ENCODE assay signal across 1 cellular context in the genomic region with DNA sequence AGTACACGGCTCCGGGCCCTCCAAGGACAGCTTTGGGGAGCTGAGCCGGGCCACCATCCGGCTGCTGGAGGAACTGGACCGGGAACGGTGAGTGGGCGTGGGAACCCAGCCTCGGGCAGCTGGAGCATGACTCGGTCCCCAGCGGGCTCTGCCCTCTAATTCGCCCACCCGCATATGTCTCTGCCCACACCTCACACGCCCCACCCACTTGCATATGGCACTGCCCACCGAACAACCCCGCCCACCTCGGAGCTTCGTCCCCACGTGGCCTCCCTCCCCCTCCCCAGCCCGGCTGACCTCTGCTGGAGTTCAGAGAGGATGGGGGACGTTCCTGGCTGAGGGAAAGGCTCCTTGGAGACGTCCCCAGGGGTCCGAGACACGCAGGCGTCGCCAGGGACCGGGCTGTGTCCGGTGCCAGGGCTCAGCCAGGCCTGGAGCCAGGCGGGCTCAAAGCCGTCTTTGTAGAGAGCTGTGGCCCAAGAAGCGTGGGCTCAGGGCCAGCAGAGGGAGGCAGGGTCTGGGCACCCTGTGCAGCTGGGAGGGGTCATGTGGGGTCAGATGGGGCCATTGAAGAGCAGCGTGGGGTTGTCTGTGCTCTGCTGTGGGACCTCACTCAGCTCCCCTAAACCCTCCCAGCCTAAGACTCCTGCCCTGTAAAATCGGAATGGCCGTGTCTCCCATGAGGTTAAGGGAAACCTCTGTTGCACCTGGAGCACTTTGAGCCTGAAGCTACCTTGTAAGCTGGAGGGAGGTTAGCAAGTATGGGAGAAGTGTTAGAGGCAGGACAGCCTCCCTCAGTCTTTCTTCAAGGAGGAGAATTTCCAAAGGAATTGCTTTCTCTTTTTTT.
TF ChIP-seq lines count a peak whose summit lies in the region.

No MANE protein-coding gene starts in this region.

TF ChIP-seq in K562, 482 proteins besides CTCF, POLR2A, EP300 and RAD21 (continued from another document):
- TF ChIP-seq, protein P1, sequence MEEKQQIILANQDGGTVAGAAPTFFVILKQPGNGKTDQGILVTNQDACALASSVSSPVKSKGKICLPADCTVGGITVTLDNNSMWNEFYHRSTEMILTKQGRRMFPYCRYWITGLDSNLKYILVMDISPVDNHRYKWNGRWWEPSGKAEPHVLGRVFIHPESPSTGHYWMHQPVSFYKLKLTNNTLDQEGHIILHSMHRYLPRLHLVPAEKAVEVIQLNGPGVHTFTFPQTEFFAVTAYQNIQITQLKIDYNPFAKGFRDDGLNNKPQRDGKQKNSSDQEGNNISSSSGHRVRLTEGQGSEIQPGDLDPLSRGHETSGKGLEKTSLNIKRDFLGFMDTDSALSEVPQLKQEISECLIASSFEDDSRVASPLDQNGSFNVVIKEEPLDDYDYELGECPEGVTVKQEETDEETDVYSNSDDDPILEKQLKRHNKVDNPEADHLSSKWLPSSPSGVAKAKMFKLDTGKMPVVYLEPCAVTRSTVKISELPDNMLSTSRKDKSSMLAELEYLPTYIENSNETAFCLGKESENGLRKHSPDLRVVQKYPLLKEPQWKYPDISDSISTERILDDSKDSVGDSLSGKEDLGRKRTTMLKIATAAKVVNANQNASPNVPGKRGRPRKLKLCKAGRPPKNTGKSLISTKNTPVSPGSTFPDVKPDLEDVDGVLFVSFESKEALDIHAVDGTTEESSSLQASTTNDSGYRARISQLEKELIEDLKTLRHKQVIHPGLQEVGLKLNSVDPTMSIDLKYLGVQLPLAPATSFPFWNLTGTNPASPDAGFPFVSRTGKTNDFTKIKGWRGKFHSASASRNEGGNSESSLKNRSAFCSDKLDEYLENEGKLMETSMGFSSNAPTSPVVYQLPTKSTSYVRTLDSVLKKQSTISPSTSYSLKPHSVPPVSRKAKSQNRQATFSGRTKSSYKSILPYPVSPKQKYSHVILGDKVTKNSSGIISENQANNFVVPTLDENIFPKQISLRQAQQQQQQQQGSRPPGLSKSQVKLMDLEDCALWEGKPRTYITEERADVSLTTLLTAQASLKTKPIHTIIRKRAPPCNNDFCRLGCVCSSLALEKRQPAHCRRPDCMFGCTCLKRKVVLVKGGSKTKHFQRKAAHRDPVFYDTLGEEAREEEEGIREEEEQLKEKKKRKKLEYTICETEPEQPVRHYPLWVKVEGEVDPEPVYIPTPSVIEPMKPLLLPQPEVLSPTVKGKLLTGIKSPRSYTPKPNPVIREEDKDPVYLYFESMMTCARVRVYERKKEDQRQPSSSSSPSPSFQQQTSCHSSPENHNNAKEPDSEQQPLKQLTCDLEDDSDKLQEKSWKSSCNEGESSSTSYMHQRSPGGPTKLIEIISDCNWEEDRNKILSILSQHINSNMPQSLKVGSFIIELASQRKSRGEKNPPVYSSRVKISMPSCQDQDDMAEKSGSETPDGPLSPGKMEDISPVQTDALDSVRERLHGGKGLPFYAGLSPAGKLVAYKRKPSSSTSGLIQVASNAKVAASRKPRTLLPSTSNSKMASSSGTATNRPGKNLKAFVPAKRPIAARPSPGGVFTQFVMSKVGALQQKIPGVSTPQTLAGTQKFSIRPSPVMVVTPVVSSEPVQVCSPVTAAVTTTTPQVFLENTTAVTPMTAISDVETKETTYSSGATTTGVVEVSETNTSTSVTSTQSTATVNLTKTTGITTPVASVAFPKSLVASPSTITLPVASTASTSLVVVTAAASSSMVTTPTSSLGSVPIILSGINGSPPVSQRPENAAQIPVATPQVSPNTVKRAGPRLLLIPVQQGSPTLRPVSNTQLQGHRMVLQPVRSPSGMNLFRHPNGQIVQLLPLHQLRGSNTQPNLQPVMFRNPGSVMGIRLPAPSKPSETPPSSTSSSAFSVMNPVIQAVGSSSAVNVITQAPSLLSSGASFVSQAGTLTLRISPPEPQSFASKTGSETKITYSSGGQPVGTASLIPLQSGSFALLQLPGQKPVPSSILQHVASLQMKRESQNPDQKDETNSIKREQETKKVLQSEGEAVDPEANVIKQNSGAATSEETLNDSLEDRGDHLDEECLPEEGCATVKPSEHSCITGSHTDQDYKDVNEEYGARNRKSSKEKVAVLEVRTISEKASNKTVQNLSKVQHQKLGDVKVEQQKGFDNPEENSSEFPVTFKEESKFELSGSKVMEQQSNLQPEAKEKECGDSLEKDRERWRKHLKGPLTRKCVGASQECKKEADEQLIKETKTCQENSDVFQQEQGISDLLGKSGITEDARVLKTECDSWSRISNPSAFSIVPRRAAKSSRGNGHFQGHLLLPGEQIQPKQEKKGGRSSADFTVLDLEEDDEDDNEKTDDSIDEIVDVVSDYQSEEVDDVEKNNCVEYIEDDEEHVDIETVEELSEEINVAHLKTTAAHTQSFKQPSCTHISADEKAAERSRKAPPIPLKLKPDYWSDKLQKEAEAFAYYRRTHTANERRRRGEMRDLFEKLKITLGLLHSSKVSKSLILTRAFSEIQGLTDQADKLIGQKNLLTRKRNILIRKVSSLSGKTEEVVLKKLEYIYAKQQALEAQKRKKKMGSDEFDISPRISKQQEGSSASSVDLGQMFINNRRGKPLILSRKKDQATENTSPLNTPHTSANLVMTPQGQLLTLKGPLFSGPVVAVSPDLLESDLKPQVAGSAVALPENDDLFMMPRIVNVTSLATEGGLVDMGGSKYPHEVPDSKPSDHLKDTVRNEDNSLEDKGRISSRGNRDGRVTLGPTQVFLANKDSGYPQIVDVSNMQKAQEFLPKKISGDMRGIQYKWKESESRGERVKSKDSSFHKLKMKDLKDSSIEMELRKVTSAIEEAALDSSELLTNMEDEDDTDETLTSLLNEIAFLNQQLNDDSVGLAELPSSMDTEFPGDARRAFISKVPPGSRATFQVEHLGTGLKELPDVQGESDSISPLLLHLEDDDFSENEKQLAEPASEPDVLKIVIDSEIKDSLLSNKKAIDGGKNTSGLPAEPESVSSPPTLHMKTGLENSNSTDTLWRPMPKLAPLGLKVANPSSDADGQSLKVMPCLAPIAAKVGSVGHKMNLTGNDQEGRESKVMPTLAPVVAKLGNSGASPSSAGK (IDR thresholded peaks at IDR 0.05): peak; percentile 44; the same call in 1 of the 2 replicates
- TF ChIP-seq ZNF507 (tag; conservative IDR thresholded peaks at IDR 0.05): no peak
- TF ChIP-seq, protein P2, sequence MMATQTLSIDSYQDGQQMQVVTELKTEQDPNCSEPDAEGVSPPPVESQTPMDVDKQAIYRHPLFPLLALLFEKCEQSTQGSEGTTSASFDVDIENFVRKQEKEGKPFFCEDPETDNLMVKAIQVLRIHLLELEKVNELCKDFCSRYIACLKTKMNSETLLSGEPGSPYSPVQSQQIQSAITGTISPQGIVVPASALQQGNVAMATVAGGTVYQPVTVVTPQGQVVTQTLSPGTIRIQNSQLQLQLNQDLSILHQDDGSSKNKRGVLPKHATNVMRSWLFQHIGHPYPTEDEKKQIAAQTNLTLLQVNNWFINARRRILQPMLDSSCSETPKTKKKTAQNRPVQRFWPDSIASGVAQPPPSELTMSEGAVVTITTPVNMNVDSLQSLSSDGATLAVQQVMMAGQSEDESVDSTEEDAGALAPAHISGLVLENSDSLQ (IDR thresholded peaks at IDR 0.05): no peak
- TF ChIP-seq EGR1 (conservative IDR thresholded peaks at IDR 0.05): peak; percentile 90
- TF ChIP-seq RBM22 (IDR thresholded peaks at IDR 0.05; ENCODE audit: low read depth, low read length, poor library complexity, severe bottlenecking): peak; percentile 78
- TF ChIP-seq CREB1 (IDR thresholded peaks at IDR 0.05): no peak
- TF ChIP-seq CREB1 (CRISPR knock-in tag; IDR thresholded peaks at IDR 0.05): no peak
- TF ChIP-seq, protein P3, sequence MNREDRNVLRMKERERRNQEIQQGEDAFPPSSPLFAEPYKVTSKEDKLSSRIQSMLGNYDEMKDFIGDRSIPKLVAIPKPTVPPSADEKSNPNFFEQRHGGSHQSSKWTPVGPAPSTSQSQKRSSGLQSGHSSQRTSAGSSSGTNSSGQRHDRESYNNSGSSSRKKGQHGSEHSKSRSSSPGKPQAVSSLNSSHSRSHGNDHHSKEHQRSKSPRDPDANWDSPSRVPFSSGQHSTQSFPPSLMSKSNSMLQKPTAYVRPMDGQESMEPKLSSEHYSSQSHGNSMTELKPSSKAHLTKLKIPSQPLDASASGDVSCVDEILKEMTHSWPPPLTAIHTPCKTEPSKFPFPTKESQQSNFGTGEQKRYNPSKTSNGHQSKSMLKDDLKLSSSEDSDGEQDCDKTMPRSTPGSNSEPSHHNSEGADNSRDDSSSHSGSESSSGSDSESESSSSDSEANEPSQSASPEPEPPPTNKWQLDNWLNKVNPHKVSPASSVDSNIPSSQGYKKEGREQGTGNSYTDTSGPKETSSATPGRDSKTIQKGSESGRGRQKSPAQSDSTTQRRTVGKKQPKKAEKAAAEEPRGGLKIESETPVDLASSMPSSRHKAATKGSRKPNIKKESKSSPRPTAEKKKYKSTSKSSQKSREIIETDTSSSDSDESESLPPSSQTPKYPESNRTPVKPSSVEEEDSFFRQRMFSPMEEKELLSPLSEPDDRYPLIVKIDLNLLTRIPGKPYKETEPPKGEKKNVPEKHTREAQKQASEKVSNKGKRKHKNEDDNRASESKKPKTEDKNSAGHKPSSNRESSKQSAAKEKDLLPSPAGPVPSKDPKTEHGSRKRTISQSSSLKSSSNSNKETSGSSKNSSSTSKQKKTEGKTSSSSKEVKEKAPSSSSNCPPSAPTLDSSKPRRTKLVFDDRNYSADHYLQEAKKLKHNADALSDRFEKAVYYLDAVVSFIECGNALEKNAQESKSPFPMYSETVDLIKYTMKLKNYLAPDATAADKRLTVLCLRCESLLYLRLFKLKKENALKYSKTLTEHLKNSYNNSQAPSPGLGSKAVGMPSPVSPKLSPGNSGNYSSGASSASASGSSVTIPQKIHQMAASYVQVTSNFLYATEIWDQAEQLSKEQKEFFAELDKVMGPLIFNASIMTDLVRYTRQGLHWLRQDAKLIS (CRISPR knock-in tag; IDR thresholded peaks at IDR 0.05): no peak
- no peak for TF ChIP-seq POLR2B (IDR thresholded peaks at IDR 0.05; ENCODE audit: low read depth, partially characterized antibody)
- 0 out of 2 replicates have a peak, but pooled peaks have one; percentile 24 for TF ChIP-seq NR3C1 (CRISPR knock-in tag; IDR thresholded peaks at IDR 0.05)
- no peak for TF ChIP-seq CCAR2 (IDR thresholded peaks at IDR 0.05; ENCODE audit: low read depth, low read length)
- no peak for TF ChIP-seq SP2 (IDR thresholded peaks at IDR 0.05; ENCODE audit: extremely low read depth, low read depth, low read length, poor library complexity, severe bottlenecking)
- TF ChIP-seq TBP (optimal IDR thresholded peaks at IDR 0.05; ENCODE audit: low read depth, low read length): peak; percentile 13
- no peak for TF ChIP-seq POLR2AphosphoS5 (IDR thresholded peaks at IDR 0.05; ENCODE audit: control insufficient read depth, insufficient read depth, low read depth, low read length)
- TF ChIP-seq, protein P4, sequence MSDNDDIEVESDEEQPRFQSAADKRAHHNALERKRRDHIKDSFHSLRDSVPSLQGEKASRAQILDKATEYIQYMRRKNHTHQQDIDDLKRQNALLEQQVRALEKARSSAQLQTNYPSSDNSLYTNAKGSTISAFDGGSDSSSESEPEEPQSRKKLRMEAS (CRISPR knock-in tag; IDR thresholded peaks at IDR 0.05): peak; percentile 32; the same call in 1 of the 2 replicates
TF ChIP-seq in K562: peak in this region for 13.
